ENCODE assay signal across 26 cellular contexts in genomic region chrX:136376713-136377112, GRCh38.
"Had no signal": no experiment of that assay in that cellular context is flagged by ENCODE, and none has a peak within 500 bp of the region (broad histone marks: within the 10 kb centered on the region; RNA-seq: fewer than 3 reads in every experiment).

No MANE protein-coding gene starts in this region.

- ATAC-seq: esophagus mucosa; gastrocnemius medialis; left ventricle myocardium superior; lower lobe of right lung; natural killer cell; psoas muscle; right cardiac atrium; stimulated activated memory B cell treated with anti-CD40 and anti-IgM and Interleukin-4, amounts not matched to agents 10 μg/mL and 1 μg/mL and 100 μg/mL, for 72 hours; stimulated activated naive CD8-positive, alpha-beta T cell treated with anti-CD3 and anti-CD28 coated beads, Interleukin-15, Interleukin-2, amounts not matched to agents 100 U/mL and 50 U/mL, for 24 hours had no signal

- H3K36me3 ChIP-seq: gastrocnemius medialis, lower lobe of right lung, ovary, sigmoid colon, thoracic aorta, tibial nerve, upper lobe of left lung had no signal

- H3K27me3 ChIP-seq: gastrocnemius medialis, ovary, sigmoid colon, tibial nerve, upper lobe of left lung had no signal

- H3K4me1 ChIP-seq: gastrocnemius medialis, lower lobe of right lung, psoas muscle, sigmoid colon, tibial nerve, upper lobe of left lung had no signal

- H3K4me3 ChIP-seq: gastrocnemius medialis, lower lobe of right lung, ovary, psoas muscle, sigmoid colon, thoracic aorta, tibial nerve, upper lobe of left lung had no signal

- H3K9me3 Mint-ChIP-seq: dendritic cell treated with granulocyte-macrophage colony-stimulating factor and Interleukin-4, amounts not matched to agents 40 ng/mL and 50 ng/mL, for 4 days; natural killer cell; stimulated activated memory B cell treated with anti-CD40 and anti-IgM and Interleukin-4, amounts not matched to agents 10 μg/mL and 1 μg/mL and 100 μg/mL, for 72 hours had no signal

- DNase-seq: effector CD8-positive, alpha-beta T cell; endodermal cell; foreskin fibroblast; gastrocnemius medialis; head of caudate nucleus; left ventricle myocardium superior; lower lobe of right lung; natural killer cell; occipital lobe; ovary; posterior cingulate gyrus; psoas muscle; right cardiac atrium; sigmoid colon; stimulated activated CD4-positive, alpha-beta T cell treated with anti-CD3 and anti-CD28 coated beads, Interleukin-2, amount 100 ng/mL, for 24 hours; stimulated activated CD4-positive, alpha-beta T cell treated with anti-CD3 and anti-CD28 coated beads, Interleukin-4, amount 100 ng/mL, for 24 hours; stimulated activated naive CD8-positive, alpha-beta T cell treated with anti-CD3 and anti-CD28 coated beads, Interleukin-15, Interleukin-2, amounts not matched to agents 100 U/mL and 50 U/mL, for 24 hours; upper lobe of left lung had no signal

- H3K36me3 Mint-ChIP-seq: natural killer cell; stimulated activated memory B cell treated with anti-CD40 and anti-IgM and Interleukin-4, amounts not matched to agents 10 μg/mL and 1 μg/mL and 100 μg/mL, for 72 hours had no signal

- H3K9me3 ChIP-seq: gastrocnemius medialis, lower lobe of right lung, ovary, sigmoid colon, thoracic aorta, tibial nerve, upper lobe of left lung had no signal

- H3K4me3 Mint-ChIP-seq: dendritic cell treated with granulocyte-macrophage colony-stimulating factor and Interleukin-4, amounts not matched to agents 40 ng/mL and 50 ng/mL, for 4 days; endodermal cell; natural killer cell; stimulated activated memory B cell treated with anti-CD40 and anti-IgM and Interleukin-4, amounts not matched to agents 10 μg/mL and 1 μg/mL and 100 μg/mL, for 72 hours had no signal

- H3K27ac ChIP-seq: epithelial cell of prostate, gastrocnemius medialis, lower lobe of right lung, ovary, psoas muscle, sigmoid colon, thoracic aorta, tibial nerve, upper lobe of left lung had no signal

- H3K4me1 Mint-ChIP-seq: endodermal cell; natural killer cell; stimulated activated memory B cell treated with anti-CD40 and anti-IgM and Interleukin-4, amounts not matched to agents 10 μg/mL and 1 μg/mL and 100 μg/mL, for 72 hours had no signal

- FAIRE-seq: keratinocyte, urothelium cell line had no signal

- H3K27ac Mint-ChIP-seq: dendritic cell treated with granulocyte-macrophage colony-stimulating factor and Interleukin-4, amounts not matched to agents 40 ng/mL and 50 ng/mL, for 4 days; endodermal cell; natural killer cell; stimulated activated memory B cell treated with anti-CD40 and anti-IgM and Interleukin-4, amounts not matched to agents 10 μg/mL and 1 μg/mL and 100 μg/mL, for 72 hours had no signal

- H3K27me3 Mint-ChIP-seq: dendritic cell treated with granulocyte-macrophage colony-stimulating factor and Interleukin-4, amounts not matched to agents 40 ng/mL and 50 ng/mL, for 4 days had no signal
